15 cellular contexts compared by ENCODE assay signal in the genomic region with DNA sequence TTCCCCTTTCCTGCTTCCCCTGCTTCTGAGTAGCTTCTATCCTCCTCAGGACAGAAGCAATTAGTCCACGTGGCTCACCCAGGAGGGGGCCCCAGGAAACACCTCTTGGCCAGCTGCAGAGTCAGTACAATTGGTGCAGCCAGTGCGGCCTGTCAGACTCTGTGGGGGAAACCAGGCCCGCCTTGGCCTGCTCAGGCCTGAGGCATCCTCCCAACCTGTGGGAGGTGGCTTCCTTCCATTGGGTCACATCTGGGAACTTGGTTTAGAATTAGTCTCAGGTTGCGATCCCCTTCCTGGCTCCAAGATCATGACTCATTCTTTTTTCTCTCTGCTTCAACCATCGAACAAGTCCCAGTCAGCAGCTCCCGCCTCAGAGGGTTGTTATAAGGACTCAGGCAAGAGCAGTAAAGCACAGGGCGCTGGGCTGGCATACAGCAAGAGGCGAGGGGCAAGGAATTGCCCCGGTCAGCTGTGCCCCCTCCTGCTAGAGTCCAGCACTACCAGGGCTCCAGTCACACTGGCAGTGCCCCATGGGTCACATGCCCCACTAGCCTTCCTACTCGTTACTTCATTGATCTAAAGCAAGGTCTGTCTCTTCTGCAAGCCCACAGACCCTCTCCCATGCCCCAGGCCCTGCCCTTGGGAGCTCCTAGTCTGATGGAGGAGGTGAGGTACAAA. TPM values are rescaled to one million over a fixed set of nuclear protein-coding genes. Genes with fewer than 3 reads are reported as not detected.
DNase-seq lines count a peak whose midpoint lies in the region; ATAC-seq, FAIRE-seq and TF ChIP-seq lines count a peak whose summit lies in the region.
"Had no signal": no experiment of that assay in that cellular context is flagged by ENCODE, and none has a peak within 500 bp of the region (broad histone marks: within the 10 kb centered on the region; RNA-seq: fewer than 3 reads in every experiment).

No MANE protein-coding gene starts in this region.

- H3K4me2 ChIP-seq in keratinocyte (ENCODE audit: control insufficient read depth, extremely low read depth, insufficient read depth, low read depth, low read length) = peak overlapping the region; percentile 45

- H3K79me2 ChIP-seq in keratinocyte (ENCODE audit: control insufficient read depth, insufficient read depth, low read length) = no peaks in the 10 kb centered on the region

- H3K27me3 ChIP-seq in keratinocyte (ENCODE audit: control insufficient read depth, extremely low read depth, insufficient read depth, low read length) = peaks cover 8% of the 10 kb centered on the region
- H3K27me3 ChIP-seq: body of pancreas, tibial nerve had no signal

- no peak overlapping the region for H3K27ac Mint-ChIP-seq in type B pancreatic cell

- no peaks in the 10 kb centered on the region for H3K36me3 Mint-ChIP-seq in type B pancreatic cell

- H3K27ac ChIP-seq in keratinocyte (ENCODE audit: control insufficient read depth, insufficient read depth, low read length) = no peak overlapping the region
- H3K27ac ChIP-seq: body of pancreas, esophagus muscularis mucosa, tibial nerve had no signal

- no peak overlapping the region for H3K4me3 ChIP-seq in keratinocyte (ENCODE audit: control insufficient read depth in 2 of 3, extremely low read depth in 1 of 3, insufficient read depth in 2 of 3, low read depth in 1 of 3, low read length in 3 of 3)
- H3K4me3 ChIP-seq: body of pancreas, esophagus muscularis mucosa, tibial nerve had no signal

- TF ChIP-seq CTCF in keratinocyte (optimal IDR thresholded peaks at IDR 0.05 in 1 of 3, IDR thresholded peaks at IDR 0.05 in 1 of 3, conservative IDR thresholded peaks at IDR 0.05 in 1 of 3; ENCODE audit: extremely low read depth in 1 of 3, insufficient read depth in 2 of 3, low read length in 3 of 3) (no peak), type B pancreatic cell (conservative IDR thresholded peaks at IDR 0.05) (no peak)

- H3K9me1 ChIP-seq in keratinocyte (ENCODE audit: control insufficient read depth, extremely low read depth, insufficient read depth, low read length) = no peaks in the 10 kb centered on the region

- H3K27me3 Mint-ChIP-seq in type B pancreatic cell = peaks cover 40% of the 10 kb centered on the region

- H3K4me1 Mint-ChIP-seq in type B pancreatic cell (ENCODE audit: unreplicated experiment) = peaks cover 6% of the 10 kb centered on the region

- no peaks in the 10 kb centered on the region for H3K9me3 ChIP-seq in keratinocyte (ENCODE audit: control insufficient read depth, low read depth, low read length)
- H3K9me3 ChIP-seq: body of pancreas, esophagus muscularis mucosa, tibial nerve had no signal

- H3K4me3 Mint-ChIP-seq in type B pancreatic cell = no peak overlapping the region

- peaks cover 7% of the 10 kb centered on the region for H3K4me1 ChIP-seq in keratinocyte (ENCODE audit: control insufficient read depth, extremely low read depth, insufficient read depth, low read length)
- H3K4me1 ChIP-seq: body of pancreas, esophagus muscularis mucosa, tibial nerve had no signal

- H4K20me1 ChIP-seq in keratinocyte (ENCODE audit: control insufficient read depth, extremely low read depth, insufficient read depth, low read length) = no peaks in the 10 kb centered on the region

- ATAC-seq in GM18498 (IDR thresholded peaks at IDR 0.05; ENCODE audit: unreplicated experiment) = no peak
- ATAC-seq: body of pancreas had no signal

- DNase-seq in ELR (ENCODE audit: low read depth) (peak; percentile 82), Kasumi-1 (lab: John Stamatoyannopoulos, UW) (peak; percentile 88 to 96), UCSD-AML1 (lab: John Stamatoyannopoulos, UW; ENCODE audit: unreplicated experiment) (peak; percentile 62), keratinocyte (ENCODE audit: low read depth, low spot score) (peak; percentile 83), NCI-H187 (lab: John Stamatoyannopoulos, UW) (no peak), type B pancreatic cell (ENCODE audit: extremely low spot score, unreplicated experiment) (no peak), NCI-H128 (lab: John Stamatoyannopoulos, UW; ENCODE audit: unreplicated experiment) (no peak)
- DNase-seq: body of pancreas, NCI-H187 treated with DMSO at 0.1 percent for 48 hours, posterior cingulate gyrus had no signal

- dilution Hi-C loops in keratinocyte (cut with MboI; ENCODE audit: extremely low pct_ligation_motif_present, low sequenced_read_pairs) = no loop called here

- FAIRE-seq in keratinocyte (lab: Jason Lieb, UNC) = no peak

- H3K9me3 Mint-ChIP-seq in type B pancreatic cell = no peaks in the 10 kb centered on the region

- no peaks in the 10 kb centered on the region for H3K36me3 ChIP-seq in keratinocyte (ENCODE audit: control insufficient read depth in 2 of 2, extremely low read depth in 1 of 2, insufficient read depth in 2 of 2, low read length in 2 of 2)
- H3K36me3 ChIP-seq: esophagus muscularis mucosa, tibial nerve had no signal

- H3K9ac ChIP-seq in keratinocyte (ENCODE audit: control insufficient read depth, extremely low read depth, insufficient read depth, low read length) = no peak overlapping the region

- no peak overlapping the region for H2AFZ ChIP-seq in keratinocyte (ENCODE audit: control insufficient read depth, low read length)

RNA-seq across cellular contexts. Expression of a gene that starts 8.1 kb away (rescaled TPM):
- not detected in 3 replicates for polyA plus RNA-seq in keratinocyte
- polyA plus RNA-seq in keratinocyte (2011; ENCODE audit: low read depth) = not detected
- polyA plus RNA-seq in keratinocyte (2011; cell fraction: cytosol; rRNA removed) = not detected in 2 replicates
- not detected in 2 replicates for polyA plus RNA-seq in keratinocyte (2011; cell fraction: nucleus; rRNA removed)
- 0.07 TPM in 1 of 2 replicates, not detected in the other for polyA plus RNA-seq in keratinocyte (2012; ENCODE audit: low replicate concordance)
- not detected in 3 replicates for polyA minus RNA-seq in keratinocyte
- not detected for polyA minus RNA-seq in keratinocyte (2011; cell fraction: cytosol; rRNA and poly(A)+ RNA removed)
- polyA minus RNA-seq in keratinocyte (2011; cell fraction: nucleus; rRNA and poly(A)+ RNA removed) = not detected in 2 replicates
- not detected in 2 replicates for total RNA-seq in type B pancreatic cell (ENCODE audit: low replicate concordance)
- total RNA-seq: body of pancreas; esophagus muscularis mucosa; T-helper 1 cell treated with Interleukin-12 subunit alpha and Interleukin-12 subunit beta and Interleukin-4 antibody, amounts not matched to agents 30 ng/mL and 1 ng/mL, for 36 hours; tibial nerve had no signal

RNA-seq across cellular contexts. Expression of a gene that starts 17.7 kb away (rescaled TPM):
- polyA plus RNA-seq in keratinocyte = not detected in 3 replicates
- polyA plus RNA-seq in keratinocyte (2011; ENCODE audit: low read depth) = not detected
- polyA plus RNA-seq in keratinocyte (2011; cell fraction: cytosol; rRNA removed) = not detected in 2 replicates
- not detected in 2 replicates for polyA plus RNA-seq in keratinocyte (2011; cell fraction: nucleus; rRNA removed)
- polyA plus RNA-seq in keratinocyte (2012; ENCODE audit: low replicate concordance) = not detected in 2 replicates
- not detected in 3 replicates for polyA minus RNA-seq in keratinocyte
- polyA minus RNA-seq in keratinocyte (2011; cell fraction: cytosol; rRNA and poly(A)+ RNA removed) = not detected
- not detected in 2 replicates for polyA minus RNA-seq in keratinocyte (2011; cell fraction: nucleus; rRNA and poly(A)+ RNA removed)
- total RNA-seq in type B pancreatic cell (ENCODE audit: low replicate concordance) = not detected in 2 replicates
- total RNA-seq: body of pancreas; esophagus muscularis mucosa; liver; T-helper 1 cell treated with Interleukin-12 subunit alpha and Interleukin-12 subunit beta and Interleukin-4 antibody, amounts not matched to agents 30 ng/mL and 1 ng/mL, for 36 hours; tibial nerve had no signal
- polyA plus RNA-seq: liver had no signal

RNA-seq across cellular contexts. Expression of a gene that starts 34.6 kb away (rescaled TPM):
- polyA plus RNA-seq in keratinocyte = 11.2 to 12.2 TPM (median 12.0 TPM) in 3 replicates
- polyA plus RNA-seq in keratinocyte (2011; ENCODE audit: low read depth) = 6.6 TPM
- 8.4 and 8.9 TPM in 2 replicates for polyA plus RNA-seq in keratinocyte (2011; cell fraction: cytosol; rRNA removed)
- 23.4 and 26.9 TPM in 2 replicates for polyA plus RNA-seq in keratinocyte (2011; cell fraction: nucleus; rRNA removed)
- 10.3 and 10.7 TPM in 2 replicates for polyA plus RNA-seq in keratinocyte (2012; ENCODE audit: low replicate concordance)
- 10.6 to 26.7 TPM (median 14.0 TPM) in 3 replicates for polyA minus RNA-seq in keratinocyte
- 14.6 TPM for polyA minus RNA-seq in keratinocyte (2011; cell fraction: cytosol; rRNA and poly(A)+ RNA removed)
- polyA minus RNA-seq in keratinocyte (2011; cell fraction: nucleus; rRNA and poly(A)+ RNA removed) = 9.6 and 10.2 TPM in 2 replicates
- 21.9 and 33.2 TPM in 2 replicates for total RNA-seq in type B pancreatic cell (ENCODE audit: low replicate concordance)

RNA-seq across cellular contexts. Expression of a gene that starts 36.3 kb away (rescaled TPM):
- polyA plus RNA-seq in keratinocyte = not detected in 3 replicates
- not detected for polyA plus RNA-seq in keratinocyte (2011; ENCODE audit: low read depth)
- polyA plus RNA-seq in keratinocyte (2011; cell fraction: cytosol; rRNA removed) = not detected in 2 replicates
- not detected in 2 replicates for polyA plus RNA-seq in keratinocyte (2011; cell fraction: nucleus; rRNA removed)
- not detected in 2 replicates for polyA plus RNA-seq in keratinocyte (2012; ENCODE audit: low replicate concordance)
- polyA minus RNA-seq in keratinocyte = not detected in 3 replicates
- not detected for polyA minus RNA-seq in keratinocyte (2011; cell fraction: cytosol; rRNA and poly(A)+ RNA removed)
- not detected in 2 replicates for polyA minus RNA-seq in keratinocyte (2011; cell fraction: nucleus; rRNA and poly(A)+ RNA removed)
- not detected in 2 replicates for total RNA-seq in type B pancreatic cell (ENCODE audit: low replicate concordance)
- total RNA-seq: body of pancreas, esophagus muscularis mucosa, tibial nerve had no signal
- polyA plus RNA-seq: liver had no signal

RNA-seq across cellular contexts. Expression of a gene that starts 53.9 kb away (rescaled TPM):
- not detected in 3 replicates for polyA plus RNA-seq in keratinocyte
- polyA plus RNA-seq in keratinocyte (2011; ENCODE audit: low read depth) = not detected
- not detected in 2 replicates for polyA plus RNA-seq in keratinocyte (2011; cell fraction: cytosol; rRNA removed)
- not detected in 2 replicates for polyA plus RNA-seq in keratinocyte (2011; cell fraction: nucleus; rRNA removed)
- polyA plus RNA-seq in keratinocyte (2012; ENCODE audit: low replicate concordance) = not detected in 2 replicates
- polyA minus RNA-seq in keratinocyte = not detected in 3 replicates
- not detected for polyA minus RNA-seq in keratinocyte (2011; cell fraction: cytosol; rRNA and poly(A)+ RNA removed)
- not detected in 2 replicates for polyA minus RNA-seq in keratinocyte (2011; cell fraction: nucleus; rRNA and poly(A)+ RNA removed)
- not detected in 2 replicates for total RNA-seq in type B pancreatic cell (ENCODE audit: low replicate concordance)
- total RNA-seq: body of pancreas; esophagus muscularis mucosa; liver; T-helper 1 cell treated with Interleukin-12 subunit alpha and Interleukin-12 subunit beta and Interleukin-4 antibody, amounts not matched to agents 30 ng/mL and 1 ng/mL, for 36 hours; tibial nerve had no signal
- polyA plus RNA-seq: liver had no signal

Comparison
In these comparisons a context has a peak if more than half of its experiments do, and no peak if none do; other contexts are left out.
1. DNase-seq: peak in ELR (single experiment), Kasumi-1 (2 of 2), UCSD-AML1 (single experiment) and keratinocyte (single experiment); none in NCI-H187 (0 of 2), type B pancreatic cell (single experiment) and NCI-H128 (single experiment).